In genomic region chr7:120218702-120219101, GRCh38 we compare ENCODE assay signal across 14 cellular contexts. TPM values are rescaled to one million over a fixed set of nuclear protein-coding genes. Genes with fewer than 3 reads are reported as not detected.
DNase-seq lines count a peak whose midpoint lies in the region; ATAC-seq and TF ChIP-seq lines count a peak whose summit lies in the region.
"Had no signal": no experiment of that assay in that cellular context is flagged by ENCODE, and none has a peak within 500 bp of the region (broad histone marks: within the 10 kb centered on the region; RNA-seq: fewer than 3 reads in every experiment).

No MANE protein-coding gene starts in this region.

- TF ChIP-seq CTCF in cardiac fibroblast (IDR thresholded peaks at IDR 0.05; ENCODE audit: low read depth, low read length): no peak
- no peak for TF ChIP-seq CTCF in fibroblast of villous mesenchyme (IDR thresholded peaks at IDR 0.05; ENCODE audit: insufficient read depth, low read depth, low read length)
- TF ChIP-seq CTCF in testis (IDR thresholded peaks at IDR 0.05): no peak
- TF ChIP-seq CTCF in brain microvascular endothelial cell (IDR thresholded peaks at IDR 0.05; ENCODE audit: low read depth, low read length, missing control alignments): no peak

- H3K4me3 ChIP-seq in GM23248: no peak overlapping the region
- H3K4me3 ChIP-seq in cardiac fibroblast (replicated peaks in 1 of 2; ENCODE audit: low read depth in 2 of 2, low read length in 2 of 2): no peak overlapping the region
- no peak overlapping the region for H3K4me3 ChIP-seq in fibroblast of villous mesenchyme (ENCODE audit: low read depth, low read length)
- H3K4me3 ChIP-seq in testis: no peak overlapping the region
- H3K4me3 ChIP-seq in brain microvascular endothelial cell (ENCODE audit: low read depth, low read length): no peak overlapping the region
- H3K4me3 ChIP-seq: BLaER1, PC-9 had no signal

- TF ChIP-seq POLR2A in testis (IDR thresholded peaks at IDR 0.05): no peak

- H3K27ac Mint-ChIP-seq in activated T-helper 1 cell treated with anti-CD3 and anti-CD28 coated beads, Interleukin-12 subunit alpha, Interleukin-12 subunit beta, Interleukin-2, Interleukin-4 antibody, amounts not matched to agents 30 ng/mL and 10 ng/mL and 1 ng/mL, durations not matched to agents 14 hours and 24 hours and 36 hours: no peak overlapping the region

- in situ Hi-C loops in GM23248 (cut with MboI) (no loop called here), brain microvascular endothelial cell (cut with HindIII; ENCODE audit: low pct_ligation_motif_present, low sequenced_read_pairs) (no loop called here)

- no peak overlapping the region for H3K9ac ChIP-seq in GM23248
- H3K9ac ChIP-seq: BLaER1 had no signal

- no peaks in the 10 kb centered on the region for H3K4me1 ChIP-seq in GM23248 (ENCODE audit: insufficient read depth)
- H3K4me1 ChIP-seq in testis: no peaks in the 10 kb centered on the region
- H3K4me1 ChIP-seq: BLaER1 had no signal

- H3K9me3 Mint-ChIP-seq in activated T-helper 1 cell treated with anti-CD3 and anti-CD28 coated beads, Interleukin-12 subunit alpha, Interleukin-12 subunit beta, Interleukin-2, Interleukin-4 antibody, amounts not matched to agents 30 ng/mL and 10 ng/mL and 1 ng/mL, durations not matched to agents 14 hours and 24 hours and 36 hours: no peaks in the 10 kb centered on the region

- H3K27me3 Mint-ChIP-seq in activated T-helper 1 cell treated with anti-CD3 and anti-CD28 coated beads, Interleukin-12 subunit alpha, Interleukin-12 subunit beta, Interleukin-2, Interleukin-4 antibody, amounts not matched to agents 30 ng/mL and 10 ng/mL and 1 ng/mL, durations not matched to agents 14 hours and 24 hours and 36 hours (ENCODE audit: insufficient read depth): no peaks in the 10 kb centered on the region

- DNase-seq in GM23248: peak; percentile 47
- DNase-seq in cardiac fibroblast (ENCODE audit: low read depth in 2 of 2): peak; percentile 40 to 56
- DNase-seq in fibroblast of villous mesenchyme (ENCODE audit: low read depth): peak; percentile 74
- DNase-seq in testis: peak; percentile 25
- no peak for DNase-seq in brain microvascular endothelial cell
- no peak for DNase-seq in activated T-helper 1 cell treated with anti-CD3 and anti-CD28 coated beads, Interleukin-12 subunit alpha, Interleukin-12 subunit beta, Interleukin-2, Interleukin-4 antibody, amounts not matched to agents 30 ng/mL and 10 ng/mL and 1 ng/mL, durations not matched to agents 14 hours and 24 hours and 36 hours (ENCODE audit: low spot score)
- DNase-seq: HCEC 1CT, KBM-7, NCI-H1092, NCI-H2107, PC-9 had no signal

- H3K27me3 ChIP-seq in GM23248 (replicated peaks; ENCODE audit: insufficient read depth) (no peaks in the 10 kb centered on the region), testis (no peaks in the 10 kb centered on the region), brain microvascular endothelial cell (replicated peaks) (no peaks in the 10 kb centered on the region)
- H3K27me3 ChIP-seq: BLaER1 had no signal

- no peak for ATAC-seq in HG03457 (IDR thresholded peaks at IDR 0.05; ENCODE audit: unreplicated experiment)

- intact Hi-C loops in testis (cut with DNase I; ENCODE audit: low total_unique reads): no loop called here
- intact Hi-C loops in activated T-helper 1 cell treated with anti-CD3 and anti-CD28 coated beads, Interleukin-12 subunit alpha, Interleukin-12 subunit beta, Interleukin-2, Interleukin-4 antibody, amounts not matched to agents 30 ng/mL and 10 ng/mL and 1 ng/mL, durations not matched to agents 14 hours and 24 hours and 36 hours (cut with micrococcal nuclease): no loop called here

- H3K27ac ChIP-seq in GM23248: no peak overlapping the region
- H3K27ac ChIP-seq in testis: no peak overlapping the region
- H3K27ac ChIP-seq in brain microvascular endothelial cell: no peak overlapping the region
- H3K27ac ChIP-seq: BLaER1, HL-60, PC-9 had no signal

- no peak overlapping the region for H3K4me3 Mint-ChIP-seq in activated T-helper 1 cell treated with anti-CD3 and anti-CD28 coated beads, Interleukin-12 subunit alpha, Interleukin-12 subunit beta, Interleukin-2, Interleukin-4 antibody, amounts not matched to agents 30 ng/mL and 10 ng/mL and 1 ng/mL, durations not matched to agents 14 hours and 24 hours and 36 hours

- no peaks in the 10 kb centered on the region for H4K20me1 ChIP-seq in GM23248 (ENCODE audit: insufficient read depth)
- H4K20me1 ChIP-seq: BLaER1 had no signal

- H3K36me3 ChIP-seq in GM23248 (ENCODE audit: low read depth): no peaks in the 10 kb centered on the region
- H3K36me3 ChIP-seq in testis (ENCODE audit: low read depth, missing control alignments): no peaks in the 10 kb centered on the region
- H3K36me3 ChIP-seq in brain microvascular endothelial cell (replicated peaks): no peaks in the 10 kb centered on the region
- H3K36me3 ChIP-seq: BLaER1 had no signal

- H3K4me1 Mint-ChIP-seq in activated T-helper 1 cell treated with anti-CD3 and anti-CD28 coated beads, Interleukin-12 subunit alpha, Interleukin-12 subunit beta, Interleukin-2, Interleukin-4 antibody, amounts not matched to agents 30 ng/mL and 10 ng/mL and 1 ng/mL, durations not matched to agents 14 hours and 24 hours and 36 hours (ENCODE audit: low read depth): no peaks in the 10 kb centered on the region

- no peaks in the 10 kb centered on the region for H3K9me2 ChIP-seq in GM23248 (ENCODE audit: insufficient read depth)

- no peaks in the 10 kb centered on the region for H3K36me3 Mint-ChIP-seq in activated T-helper 1 cell treated with anti-CD3 and anti-CD28 coated beads, Interleukin-12 subunit alpha, Interleukin-12 subunit beta, Interleukin-2, Interleukin-4 antibody, amounts not matched to agents 30 ng/mL and 10 ng/mL and 1 ng/mL, durations not matched to agents 14 hours and 24 hours and 36 hours (ENCODE audit: low read depth)

- H3K9me3 ChIP-seq in GM23248 (ENCODE audit: low read depth) (no peaks in the 10 kb centered on the region), testis (no peaks in the 10 kb centered on the region)
- H3K9me3 ChIP-seq: BLaER1 had no signal

- no peaks in the 10 kb centered on the region for H3F3A ChIP-seq in GM23248 (ENCODE audit: insufficient read depth)

- no peak overlapping the region for H3K4me2 ChIP-seq in GM23248 (ENCODE audit: unreplicated experiment)
- H3K4me2 ChIP-seq: BLaER1, PC-9 had no signal

- H2AFZ ChIP-seq in GM23248: no peak overlapping the region
- H2AFZ ChIP-seq: PC-9 had no signal

- H3K79me2 ChIP-seq in GM23248 (ENCODE audit: insufficient read depth): no peaks in the 10 kb centered on the region

RNA-seq across cellular contexts. Expression of gene KCND2, which starts 54.3 kb away (rescaled TPM):
- total RNA-seq in GM23248 (2014; rRNA removed; shearing (Covaris generic)): 1.5 and 2.7 TPM in 2 replicates
- polyA plus RNA-seq in GM23248 (2016; fragmentation: Nextera tagmentation; extraction: Ambion mirVana) (0.23 and 0.35 TPM in 2 replicates), testis (ENCODE audit: insufficient read depth, low read depth, low replicate concordance) (3.8 TPM)
- total RNA-seq in fibroblast of villous mesenchyme (16.1 and 17.3 TPM in 2 replicates), testis (1 to 10 TPM; 5.1 to 6.1 TPM)
- not detected in 2 replicates for total RNA-seq in activated T-helper 1 cell treated with anti-CD3 and anti-CD28 coated beads, Interleukin-12 subunit alpha, Interleukin-12 subunit beta, Interleukin-2, Interleukin-4 antibody, amounts not matched to agents 30 ng/mL and 10 ng/mL and 1 ng/mL, durations not matched to agents 14 hours and 24 hours and 36 hours

Comparison
In these comparisons a context has a peak if more than half of its experiments do, and no peak if none do; other contexts are left out.
1. DNase-seq: peak in GM23248 (single experiment), cardiac fibroblast (2 of 2), fibroblast of villous mesenchyme (single experiment) and testis (single experiment); none in brain microvascular endothelial cell (single experiment) and activated T-helper 1 cell treated with anti-CD3 and anti-CD28 coated beads, Interleukin-12 subunit alpha, Interleukin-12 subunit beta, Interleukin-2, Interleukin-4 antibody, amounts not matched to agents 30 ng/mL and 10 ng/mL and 1 ng/mL, durations not matched to agents 14 hours and 24 hours and 36 hours (single experiment).